Comparison of ENCODE assay signal across 9 cellular contexts in the genomic region with DNA sequence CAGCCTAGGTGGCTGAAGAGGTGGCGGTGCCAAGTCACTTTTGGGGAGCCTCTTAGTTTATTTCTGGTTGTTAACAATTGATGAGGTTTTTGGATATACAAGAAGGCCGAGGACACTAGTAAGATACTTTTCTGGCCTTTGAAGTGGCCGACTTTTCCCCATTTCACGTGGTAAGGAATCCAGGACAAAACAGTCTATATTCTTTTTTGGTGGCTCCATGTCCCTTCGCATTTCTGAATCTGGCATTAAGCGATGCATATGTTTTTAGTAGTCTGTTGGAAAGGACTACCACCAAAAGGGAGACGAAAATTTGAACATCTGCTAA. TPM values are rescaled to one million over a fixed set of nuclear protein-coding genes. Genes with fewer than 3 reads are reported as not detected.
DNase-seq lines count a peak whose midpoint lies in the region; ATAC-seq and TF ChIP-seq lines count a peak whose summit lies in the region.
"Had no signal": no experiment of that assay in that cellular context is flagged by ENCODE, and none has a peak within 500 bp of the region (broad histone marks: within the 10 kb centered on the region; RNA-seq: fewer than 3 reads in every experiment).

No MANE protein-coding gene starts in this region.

- no peak for DNase-seq in activated naive CD4-positive, alpha-beta T cell (lab: John Stamatoyannopoulos, UW)
- peak; percentile 39 for DNase-seq in astrocyte of the spinal cord (ENCODE audit: low read depth, low spot score)
- DNase-seq in lower lobe of right lung, result no peak
- DNase-seq in upper lobe of left lung, result no peak
- no peak for DNase-seq in putamen (ENCODE audit: low spot score)
- DNase-seq: NCI-H2171 had no signal

- H3K36me3 ChIP-seq in lower lobe of right lung (peaks cover 38% of the 10 kb centered on the region), upper lobe of left lung (peaks cover 10 to 35% (median 13%) of the 10 kb centered on the region in 4 donors)

- H3K4me3 ChIP-seq in astrocyte of the spinal cord (ENCODE audit: low read depth, low read length) (peak overlapping the region; percentile 78), lower lobe of right lung (peak overlapping the region; percentile 82), upper lobe of left lung (peak overlapping the region; percentile 70 to 94 (median 82))

- peaks cover 31% of the 10 kb centered on the region for H3K4me1 Mint-ChIP-seq in activated naive CD4-positive, alpha-beta T cell treated with anti-CD3 and anti-CD28 coated beads, Interleukin-2, amount 50 U/mL, for 24 hours

- H3K4me1 ChIP-seq in lower lobe of right lung, result peaks cover 20% of the 10 kb centered on the region
- peaks cover 10 to 26% (median 19%) of the 10 kb centered on the region in 4 donors for H3K4me1 ChIP-seq in upper lobe of left lung

- peak overlapping the region; percentile 78 for H3K4me3 Mint-ChIP-seq in activated naive CD4-positive, alpha-beta T cell treated with anti-CD3 and anti-CD28 coated beads, Interleukin-2, amount 50 U/mL, for 24 hours

- TF ChIP-seq CTCF in astrocyte of the spinal cord (IDR thresholded peaks at IDR 0.05; ENCODE audit: low read depth, low read length), result no peak
- TF ChIP-seq CTCF in lower lobe of right lung (IDR thresholded peaks at IDR 0.05), result no peak
- no peak for TF ChIP-seq CTCF in upper lobe of left lung (IDR thresholded peaks at IDR 0.05)

- no peaks in the 10 kb centered on the region for H3K9me3 Mint-ChIP-seq in activated naive CD4-positive, alpha-beta T cell treated with anti-CD3 and anti-CD28 coated beads, Interleukin-2, amount 50 U/mL, for 24 hours

- intact Hi-C loops in lower lobe of right lung (cut with DNase I), result no loop called here

- peaks cover 5% of the 10 kb centered on the region for H3K36me3 Mint-ChIP-seq in activated naive CD4-positive, alpha-beta T cell treated with anti-CD3 and anti-CD28 coated beads, Interleukin-2, amount 50 U/mL, for 24 hours

- in situ Hi-C loops in astrocyte of the spinal cord (cut with HindIII; ENCODE audit: low sequenced_read_pairs), result no loop called here

- H3K9me3 ChIP-seq in lower lobe of right lung (no peaks in the 10 kb centered on the region), upper lobe of left lung (no peaks in the 10 kb centered on the region)

- WGBS in upper lobe of left lung, 2 donors, result 42 to 44% methylated on average over 7 of the region's 7 CpGs

- ATAC-seq in lower lobe of right lung, result no peak
- ATAC-seq in upper lobe of left lung (ENCODE audit: low FRiP score in 2 of 2), result no peak
- ATAC-seq in activated CD4-positive, CD25-positive, alpha-beta regulatory T cell treated with anti-CD3 and anti-CD28 coated beads, Interleukin-2, amount 50 U/mL, for 24 hours, result no peak
- no peak for ATAC-seq in HG03045 (IDR thresholded peaks at IDR 0.05; ENCODE audit: unreplicated experiment)

- no peak for TF ChIP-seq EP300 in upper lobe of left lung (IDR thresholded peaks at IDR 0.05)

- H3K27ac ChIP-seq in lower lobe of right lung (peak overlapping the region; percentile 92), upper lobe of left lung (peak overlapping the region; percentile 87 to 98 (median 94))

- H3K27me3 Mint-ChIP-seq in activated naive CD4-positive, alpha-beta T cell treated with anti-CD3 and anti-CD28 coated beads, Interleukin-2, amount 50 U/mL, for 24 hours, result no peaks in the 10 kb centered on the region

- H3K27me3 ChIP-seq in lower lobe of right lung (ENCODE audit: low read depth), result no peaks in the 10 kb centered on the region
- H3K27me3 ChIP-seq in upper lobe of left lung, result no peaks in the 10 kb centered on the region

- no peak for TF ChIP-seq POLR2A in upper lobe of left lung (IDR thresholded peaks at IDR 0.05)

- peak overlapping the region; percentile 38 for H3K27ac Mint-ChIP-seq in activated naive CD4-positive, alpha-beta T cell treated with anti-CD3 and anti-CD28 coated beads, Interleukin-2, amount 50 U/mL, for 24 hours

RNA-seq across cellular contexts. Expression of a gene that starts 1.4 kb away (rescaled TPM):
- 48.8 TPM for total RNA-seq in lower lobe of right lung
- total RNA-seq in upper lobe of left lung, result 10 to 100 TPM; 40.1 to 63.9 (median 53.9) TPM

RNA-seq across cellular contexts. Expression of a gene that starts 10.0 kb away (rescaled TPM):
- total RNA-seq in lower lobe of right lung, result 0.95 TPM
- total RNA-seq in upper lobe of left lung, result 1 to 10 TPM in 2 of 6 donors, under 1 TPM in 4; under 0.01 to 1.6 (median 0.86) TPM
